In genomic region chr3:134542287-134542686, GRCh38 we compare ENCODE assay signal across 15 cellular contexts.
"Had no signal": no experiment of that assay in that cellular context is flagged by ENCODE, and none has a peak within 500 bp of the region (broad histone marks: within the 10 kb centered on the region; RNA-seq: fewer than 3 reads in every experiment).

No MANE protein-coding gene starts in this region.

- H3K79me2 ChIP-seq: parathyroid adenoma had no signal

- DNase-seq: activated CD4-positive, alpha-beta T cell treated with anti-CD3 and anti-CD28 coated beads for 4 hours; activated CD8-positive, alpha-beta T cell treated with anti-CD3 and anti-CD28 coated beads, Interleukin-2, amount 10 ng/mL, durations not matched to agents 7 days and 5 days; activated naive CD4-positive, alpha-beta T cell treated with anti-CD3 and anti-CD28 coated beads for 36 hours; effector CD4-positive, alpha-beta T cell; kidney; retina; stimulated activated CD4-positive, alpha-beta T cell treated with anti-CD3 and anti-CD28 coated beads, Interleukin-15, amount 100 ng/mL, for 24 hours; stimulated activated CD4-positive, alpha-beta T cell treated with anti-CD3 and anti-CD28 coated beads, Interleukin-4, amount 100 ng/mL, for 24 hours; upper lobe of right lung had no signal

- H3K4me3 Mint-ChIP-seq: activated CD8-positive, alpha-beta T cell treated with anti-CD3 and anti-CD28 coated beads, Interleukin-2, amount 10 ng/mL, durations not matched to agents 7 days and 5 days; activated naive CD4-positive, alpha-beta T cell treated with anti-CD3 and anti-CD28 coated beads for 36 hours; activated T-helper 17 cell treated with anti-CD3 and anti-CD28 coated beads, Interleukin-2, amount 50 U/mL, for 72 hours; neural crest cell; stimulated activated naive CD8-positive, alpha-beta T cell treated with anti-CD3 and anti-CD28 coated beads, Interleukin-15, Interleukin-2, amounts not matched to agents 100 ng/mL and 50 ng/mL, for 24 hours; T-helper 2 cell treated with Interferon-gamma antibody and Interleukin-4, amounts not matched to agents 5 μg/mL and 100 μg/mL, for 36 hours had no signal

- H3K4me1 ChIP-seq: parathyroid adenoma, upper lobe of right lung had no signal

- H3K9me3 Mint-ChIP-seq: activated naive CD4-positive, alpha-beta T cell treated with anti-CD3 and anti-CD28 coated beads for 36 hours; activated T-helper 17 cell treated with anti-CD3 and anti-CD28 coated beads, Interleukin-2, amount 50 U/mL, for 72 hours; neural crest cell; stimulated activated naive CD8-positive, alpha-beta T cell treated with anti-CD3 and anti-CD28 coated beads, Interleukin-15, Interleukin-2, amounts not matched to agents 100 ng/mL and 50 ng/mL, for 24 hours; T-helper 2 cell treated with Interferon-gamma antibody and Interleukin-4, amounts not matched to agents 5 μg/mL and 100 μg/mL, for 36 hours had no signal

- H3K27ac Mint-ChIP-seq: activated CD8-positive, alpha-beta T cell treated with anti-CD3 and anti-CD28 coated beads, Interleukin-2, amount 10 ng/mL, durations not matched to agents 7 days and 5 days; activated naive CD4-positive, alpha-beta T cell treated with anti-CD3 and anti-CD28 coated beads for 36 hours; activated T-helper 17 cell treated with anti-CD3 and anti-CD28 coated beads, Interleukin-2, amount 50 U/mL, for 72 hours; stimulated activated naive CD8-positive, alpha-beta T cell treated with anti-CD3 and anti-CD28 coated beads, Interleukin-15, Interleukin-2, amounts not matched to agents 100 ng/mL and 50 ng/mL, for 24 hours; T-helper 2 cell treated with Interferon-gamma antibody and Interleukin-4, amounts not matched to agents 5 μg/mL and 100 μg/mL, for 36 hours had no signal

- H3K4me1 Mint-ChIP-seq: activated T-helper 17 cell treated with anti-CD3 and anti-CD28 coated beads, Interleukin-2, amount 50 U/mL, for 72 hours; neural crest cell had no signal

- H3K27me3 Mint-ChIP-seq: activated T-helper 17 cell treated with anti-CD3 and anti-CD28 coated beads, Interleukin-2, amount 50 U/mL, for 72 hours; stimulated activated naive CD8-positive, alpha-beta T cell treated with anti-CD3 and anti-CD28 coated beads, Interleukin-15, Interleukin-2, amounts not matched to agents 100 ng/mL and 50 ng/mL, for 24 hours had no signal

- H3K9ac ChIP-seq: parathyroid adenoma had no signal

- H2AFZ ChIP-seq: parathyroid adenoma had no signal

- H3K4me3 ChIP-seq: upper lobe of right lung had no signal

- H3K9me3 ChIP-seq: upper lobe of right lung had no signal

- ATAC-seq: activated CD8-positive, alpha-beta T cell treated with anti-CD3 and anti-CD28 coated beads, Interleukin-2, amount 10 ng/mL, durations not matched to agents 7 days and 5 days; activated T-helper 17 cell treated with anti-CD3 and anti-CD28 coated beads, Interleukin-2, amount 50 U/mL, for 72 hours; upper lobe of right lung had no signal

- H3K27me3 ChIP-seq: upper lobe of right lung had no signal

- H3K27ac ChIP-seq: parathyroid adenoma, upper lobe of right lung, VCaP had no signal
